In genomic region chr21:31343030-31343510, GRCh38 we compare ENCODE assay signal across 7 cellular contexts. TPM values are rescaled to one million over a fixed set of nuclear protein-coding genes. Genes with fewer than 3 reads are reported as not detected.
DNase-seq lines count a peak whose midpoint lies in the region; ATAC-seq and TF ChIP-seq lines count a peak whose summit lies in the region.

No MANE protein-coding gene starts in this region.

- no peak overlapping the region for H4K91ac ChIP-seq in H9 (ENCODE audit: insufficient read length, low read depth, low read length)

- no peaks in the 10 kb centered on the region for H4K20me1 ChIP-seq in H9 (ENCODE audit: control insufficient read depth, insufficient read depth, insufficient read length)

- H3K79me2 ChIP-seq in H9 (ENCODE audit: insufficient read depth, low read length) = no peaks in the 10 kb centered on the region

- peak overlapping the region; percentile 61 for H3K4me2 ChIP-seq in H9 (ENCODE audit: insufficient read depth, insufficient read length, low read length)

- peak overlapping the region; percentile 86 to 92 for H3K4me3 Mint-ChIP-seq in H9
- H3K4me3 Mint-ChIP-seq in activated T-helper 1 cell treated with anti-CD3 and anti-CD28 coated beads, Interleukin-12 subunit alpha, Interleukin-12 subunit beta, Interleukin-2, Interleukin-4 antibody, amounts not matched to agents 30 ng/mL and 10 ng/mL and 1 ng/mL, durations not matched to agents 14 hours and 24 hours and 36 hours = peak overlapping the region; percentile 95

- H3K9me3 Mint-ChIP-seq in H9 = no peaks in the 10 kb centered on the region
- H3K9me3 Mint-ChIP-seq in activated T-helper 1 cell treated with anti-CD3 and anti-CD28 coated beads, Interleukin-12 subunit alpha, Interleukin-12 subunit beta, Interleukin-2, Interleukin-4 antibody, amounts not matched to agents 30 ng/mL and 10 ng/mL and 1 ng/mL, durations not matched to agents 14 hours and 24 hours and 36 hours = no peaks in the 10 kb centered on the region

- H3K18ac ChIP-seq in H9 (ENCODE audit: insufficient read length, low read depth, low read length) = no peak overlapping the region

- H3K23me2 ChIP-seq in H9 (ENCODE audit: insufficient read length, low read depth, low read length, poor library complexity, severe bottlenecking) = peaks cover 13% of the 10 kb centered on the region

- no peak overlapping the region for H2AK5ac ChIP-seq in H9 (ENCODE audit: insufficient read length, low read length)

- peaks cover 3% of the 10 kb centered on the region; the same call in 1 of the 2 replicates for H3K4me1 ChIP-seq in H9 (ENCODE audit: insufficient read depth, low read length)

- no peak overlapping the region for H2BK5ac ChIP-seq in H9 (ENCODE audit: insufficient read length, low read length)

- intact Hi-C loops in activated T-helper 1 cell treated with anti-CD3 and anti-CD28 coated beads, Interleukin-12 subunit alpha, Interleukin-12 subunit beta, Interleukin-2, Interleukin-4 antibody, amounts not matched to agents 30 ng/mL and 10 ng/mL and 1 ng/mL, durations not matched to agents 14 hours and 24 hours and 36 hours (cut with micrococcal nuclease) = no loop called here

- H3K56ac ChIP-seq in H9 (ENCODE audit: insufficient read length, low read depth, low read length) = no peak overlapping the region

- peak overlapping the region in 1 of 3 experiments; percentile 22; a peak in 2 of 7 replicates for H3K27ac Mint-ChIP-seq in H9
- peak overlapping the region; percentile 87 for H3K27ac Mint-ChIP-seq in activated T-helper 1 cell treated with anti-CD3 and anti-CD28 coated beads, Interleukin-12 subunit alpha, Interleukin-12 subunit beta, Interleukin-2, Interleukin-4 antibody, amounts not matched to agents 30 ng/mL and 10 ng/mL and 1 ng/mL, durations not matched to agents 14 hours and 24 hours and 36 hours

- H3K27ac ChIP-seq in H9 (ENCODE audit: insufficient read length, low read depth, low read length) = no peak overlapping the region

- H2AFZ ChIP-seq in H9 (ENCODE audit: low read length) = no peak overlapping the region

- no peaks in the 10 kb centered on the region for H3K27me3 ChIP-seq in H9 (ENCODE audit: insufficient read depth, low read length)

- no peak overlapping the region for H3K23ac ChIP-seq in H9 (ENCODE audit: insufficient read length, low read depth, low read length)

- TF ChIP-seq CTCF in H9 (conservative IDR thresholded peaks at IDR 0.05) = no peak
- no peak for TF ChIP-seq CTCF in fibroblast of villous mesenchyme (IDR thresholded peaks at IDR 0.05; ENCODE audit: insufficient read depth, low read depth, low read length)

- H4K8ac ChIP-seq in H9 (replicated peaks; ENCODE audit: insufficient read length, low read depth, low read length) = no peak overlapping the region

- no peak overlapping the region for H2BK20ac ChIP-seq in H9 (ENCODE audit: low read depth, low read length, poor library complexity, severe bottlenecking)

- H3K9me3 ChIP-seq in H9 (ENCODE audit: control insufficient read depth, low read depth, low read length) = no peaks in the 10 kb centered on the region

- no peak overlapping the region for H3T11ph ChIP-seq in H9 (ENCODE audit: low read length)

- H3K79me1 ChIP-seq in H9 (ENCODE audit: insufficient read depth, low read depth, low read length, poor library complexity, severe bottlenecking) = no peaks in the 10 kb centered on the region

- WGBS in H9 (ENCODE audit: extremely low coverage, insufficient read length, low lambda C conversion rate) = no CpG with 5 or more reads among the region's 2 CpGs

- H3K4ac ChIP-seq in H9 (ENCODE audit: low read depth, low read length) = no peak overlapping the region

- no peak overlapping the region for H3K14ac ChIP-seq in H9 (ENCODE audit: insufficient read depth, low read length)

- no peak overlapping the region for H2BK120ac ChIP-seq in H9 (ENCODE audit: low read depth, low read length, poor library complexity, severe bottlenecking)

- ATAC-seq in HG03025 (IDR thresholded peaks at IDR 0.05; ENCODE audit: low FRiP score, unreplicated experiment) = no peak

- H3K4me3 ChIP-seq in fibroblast of villous mesenchyme (ENCODE audit: low read depth, low read length) (peak overlapping the region; percentile 52), skeletal muscle cell (ENCODE audit: low read depth, low read length) (peak overlapping the region; percentile 73)

- H4K5ac ChIP-seq in H9 (ENCODE audit: insufficient read length, low read depth, low read length) = no peak overlapping the region

- H3K9ac ChIP-seq in H9 (ENCODE audit: extremely low read depth, insufficient read length, low read length) = no peak overlapping the region

- no peak overlapping the region for H2BK12ac ChIP-seq in H9 (ENCODE audit: insufficient read length, low read depth, low read length)

- peaks cover 12% of the 10 kb centered on the region for H3K27me3 Mint-ChIP-seq in H9 (ENCODE audit: low read depth)
- peaks cover 4% of the 10 kb centered on the region for H3K27me3 Mint-ChIP-seq in activated T-helper 1 cell treated with anti-CD3 and anti-CD28 coated beads, Interleukin-12 subunit alpha, Interleukin-12 subunit beta, Interleukin-2, Interleukin-4 antibody, amounts not matched to agents 30 ng/mL and 10 ng/mL and 1 ng/mL, durations not matched to agents 14 hours and 24 hours and 36 hours (ENCODE audit: insufficient read depth)

- H3K4me1 Mint-ChIP-seq in H9 = peaks cover 37 to 54% of the 10 kb centered on the region in 2 experiments
- H3K4me1 Mint-ChIP-seq in activated T-helper 1 cell treated with anti-CD3 and anti-CD28 coated beads, Interleukin-12 subunit alpha, Interleukin-12 subunit beta, Interleukin-2, Interleukin-4 antibody, amounts not matched to agents 30 ng/mL and 10 ng/mL and 1 ng/mL, durations not matched to agents 14 hours and 24 hours and 36 hours (ENCODE audit: low read depth) = peaks cover 83% of the 10 kb centered on the region

- H2BK15ac ChIP-seq in H9 (ENCODE audit: low read depth, low read length) = no peak overlapping the region

- no peaks in the 10 kb centered on the region for H3K36me3 Mint-ChIP-seq in H9 (ENCODE audit: insufficient read depth in 1 of 3, low read depth in 3 of 3)
- H3K36me3 Mint-ChIP-seq in activated T-helper 1 cell treated with anti-CD3 and anti-CD28 coated beads, Interleukin-12 subunit alpha, Interleukin-12 subunit beta, Interleukin-2, Interleukin-4 antibody, amounts not matched to agents 30 ng/mL and 10 ng/mL and 1 ng/mL, durations not matched to agents 14 hours and 24 hours and 36 hours (ENCODE audit: low read depth) = peaks cover 33% of the 10 kb centered on the region

- DNase-seq in H9 = no peak
- no peak for DNase-seq in activated T-helper 1 cell treated with anti-CD3 and anti-CD28 coated beads, Interleukin-12 subunit alpha, Interleukin-12 subunit beta, Interleukin-2, Interleukin-4 antibody, amounts not matched to agents 30 ng/mL and 10 ng/mL and 1 ng/mL, durations not matched to agents 14 hours and 24 hours and 36 hours (ENCODE audit: low spot score)
- DNase-seq in fibroblast of villous mesenchyme (ENCODE audit: low read depth) = no peak
- DNase-seq in skeletal muscle cell (ENCODE audit: low read depth) = no peak
- DNase-seq in DMS114 treated with DMSO at 0.1 percent for 48 hours (lab: John Stamatoyannopoulos, UW; ENCODE audit: unreplicated experiment) = no peak
- DNase-seq in AML-193 (lab: John Stamatoyannopoulos, UW) = no peak

RNA-seq across cellular contexts. Expression of gene TIAM1, which starts 1.0 kb away (rescaled TPM):
- total RNA-seq in H9 (2021) = 22.4 and 23.1 TPM in 2 replicates
- total RNA-seq in activated T-helper 1 cell treated with anti-CD3 and anti-CD28 coated beads, Interleukin-12 subunit alpha, Interleukin-12 subunit beta, Interleukin-2, Interleukin-4 antibody, amounts not matched to agents 30 ng/mL and 10 ng/mL and 1 ng/mL, durations not matched to agents 14 hours and 24 hours and 36 hours = 119 and 127 TPM in 2 replicates
- 0.32 and 0.43 TPM in 2 replicates for total RNA-seq in fibroblast of villous mesenchyme

Comparison
In these comparisons a context has a peak if more than half of its experiments do, and no peak if none do; other contexts are left out.
1. RNA of gene TIAM1, which starts 1.0 kb away (total RNA-seq): 119 to 127 TPM in activated T-helper 1 cell treated with anti-CD3 and anti-CD28 coated beads, Interleukin-12 subunit alpha, Interleukin-12 subunit beta, Interleukin-2, Interleukin-4 antibody, amounts not matched to agents 30 ng/mL and 10 ng/mL and 1 ng/mL, durations not matched to agents 14 hours and 24 hours and 36 hours and 22.4 to 23.1 TPM in H9; 0.32 to 0.43 TPM in fibroblast of villous mesenchyme; every median in the first group is over 10 times any median in the second.